13 cellular contexts compared by ENCODE assay signal in the genomic region with DNA sequence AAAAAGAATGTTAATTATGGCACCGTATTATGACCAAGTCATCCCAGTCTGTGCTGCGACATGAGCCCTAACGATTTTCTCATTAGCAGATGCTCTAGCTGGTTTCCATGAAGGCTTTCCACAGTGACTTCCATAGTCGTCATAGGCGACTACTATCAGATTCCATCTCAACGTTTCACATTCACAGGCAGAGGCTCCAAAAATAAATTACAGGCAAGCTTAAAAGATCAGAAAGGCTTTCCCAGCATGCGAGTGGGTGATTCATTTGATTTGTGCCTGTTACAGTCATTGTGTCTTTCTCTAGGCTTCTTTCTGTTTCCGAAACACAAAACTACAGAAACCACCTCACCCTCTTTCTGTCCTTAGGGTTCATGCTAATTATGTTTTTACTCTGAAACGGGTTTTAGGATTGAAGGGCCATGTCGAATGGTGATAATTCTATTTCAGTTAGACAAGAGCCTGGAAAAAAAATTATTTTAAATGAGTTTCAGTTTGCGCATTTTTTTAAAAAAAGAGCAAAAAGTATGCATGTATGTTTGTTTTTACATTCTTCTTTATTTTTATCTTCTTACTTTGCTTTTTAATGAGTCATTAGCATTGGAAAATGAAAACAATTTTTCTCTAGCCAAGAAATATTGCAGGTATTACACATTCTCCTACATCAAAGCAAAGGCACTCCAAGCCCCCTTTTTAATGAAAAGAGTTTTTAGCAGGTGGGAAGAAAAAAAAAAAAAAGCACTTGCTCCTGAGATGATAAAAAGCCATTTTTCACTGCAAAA. TPM values are rescaled to one million over a fixed set of nuclear protein-coding genes. Genes with fewer than 3 reads are reported as not detected.
DNase-seq lines count a peak whose midpoint lies in the region; ATAC-seq and TF ChIP-seq lines count a peak whose summit lies in the region.
"Had no signal": no experiment of that assay in that cellular context is flagged by ENCODE, and none has a peak within 500 bp of the region (broad histone marks: within the 10 kb centered on the region; RNA-seq: fewer than 3 reads in every experiment).

No MANE protein-coding gene starts in this region.

- TF ChIP-seq CTCF in HCT116 (IDR thresholded peaks at IDR 0.05 in 2 of 3, conservative IDR thresholded peaks at IDR 0.05 in 1 of 3; ENCODE audit: borderline replicate concordance in 1 of 3, insufficient read depth in 1 of 3, low read depth in 2 of 3, low read length in 2 of 3), result no peak
- no peak for TF ChIP-seq CTCF in astrocyte of the spinal cord (IDR thresholded peaks at IDR 0.05; ENCODE audit: low read depth, low read length)

- RAD21 ChIA-PET in HCT116 (lab: Charles Lee; ENCODE audit: low non-redundant PET in 1 of 2, low total read pairs in 2 of 2, uncharacterized antibody in 2 of 2, unreplicated experiment in 2 of 2), result interaction anchor here in 1 of 2 experiments (0.6 kb wide), 1 partner anchor 33 kb away, joined by 3 read pairs; no protein-coding TSS in a partner anchor

- H3K4me3 Mint-ChIP-seq in activated CD4-positive, alpha-beta T cell treated with anti-CD3 and anti-CD28 coated beads for 36 hours, result no peak overlapping the region
- H3K4me3 Mint-ChIP-seq in activated CD4-positive, alpha-beta T cell treated with anti-CD3 and anti-CD28 coated beads, Interleukin-2, amount 10 ng/mL, durations not matched to agents 24 days and 14 days, result no peak overlapping the region

- peaks cover 11% of the 10 kb centered on the region for H3K4me1 Mint-ChIP-seq in activated CD4-positive, alpha-beta T cell treated with anti-CD3 and anti-CD28 coated beads for 36 hours
- H3K4me1 Mint-ChIP-seq in activated CD4-positive, alpha-beta T cell treated with anti-CD3 and anti-CD28 coated beads, Interleukin-2, amount 10 ng/mL, durations not matched to agents 24 days and 14 days, result peaks cover 2% of the 10 kb centered on the region

- H3K4me1 ChIP-seq in HCT116 (ENCODE audit: control insufficient read depth in 1 of 2, insufficient read depth in 2 of 2, low read length in 2 of 2), result peaks cover 53 to 99% of the 10 kb centered on the region in 2 experiments
- H3K4me1 ChIP-seq in neuron (ENCODE audit: insufficient read depth, low read length), result peaks cover 11% of the 10 kb centered on the region
- H3K4me1 ChIP-seq: HAP-1, pancreas, upper lobe of left lung had no signal

- H3K27me3 ChIP-seq in HCT116 (ENCODE audit: insufficient read depth, low read length) (no peaks in the 10 kb centered on the region), neuron (ENCODE audit: insufficient read depth, low read length) (no peaks in the 10 kb centered on the region)
- H3K27me3 ChIP-seq: pancreas, upper lobe of left lung had no signal

- H3K4me3 ChIP-seq in HCT116 (replicated peaks in 1 of 2; ENCODE audit: low read depth in 1 of 2, low read length in 2 of 2) (peak overlapping the region; percentile 4 to 40; a peak in 2 of 4 replicates), astrocyte of the spinal cord (ENCODE audit: low read depth, low read length) (peak overlapping the region; percentile 2), neuron (ENCODE audit: low read length) (no peak overlapping the region)
- H3K4me3 ChIP-seq: HAP-1, pancreas, upper lobe of left lung had no signal

- H3K27me3 Mint-ChIP-seq in activated CD4-positive, alpha-beta T cell treated with anti-CD3 and anti-CD28 coated beads for 36 hours, result peaks cover 7% of the 10 kb centered on the region
- peaks cover 5% of the 10 kb centered on the region for H3K27me3 Mint-ChIP-seq in activated CD4-positive, alpha-beta T cell treated with anti-CD3 and anti-CD28 coated beads, Interleukin-2, amount 10 ng/mL, durations not matched to agents 24 days and 14 days

- peaks cover 26% of the 10 kb centered on the region for H3K79me2 ChIP-seq in HCT116 (ENCODE audit: insufficient read depth, low read length)

- no peaks in the 10 kb centered on the region for H3K9me2 ChIP-seq in HCT116 (ENCODE audit: insufficient read depth)

- no peaks in the 10 kb centered on the region for H3K9me3 ChIP-seq in HCT116 (ENCODE audit: control insufficient read depth in 1 of 2, insufficient read depth in 1 of 2, low read depth in 1 of 2, low read length in 2 of 2)
- H3K9me3 ChIP-seq in neuron (ENCODE audit: low read length), result no peaks in the 10 kb centered on the region
- H3K9me3 ChIP-seq: HAP-1, pancreas, upper lobe of left lung had no signal

- POLR2A ChIA-PET in activated CD4-positive, alpha-beta T cell treated with anti-CD3 and anti-CD28 coated beads for 36 hours (lab: Charles Lee), result no interaction called here
- POLR2A ChIA-PET in HCT116 (lab: Charles Lee), result interaction anchor here (0.6 to 2.4 kb wide), 6 partner anchors 9 to 528 kb away, joined by 3 to 8 read pairs (median 4); no protein-coding TSS in a partner anchor

- peak; percentile 91 for ATAC-seq in activated CD4-positive, alpha-beta T cell treated with anti-CD3 and anti-CD28 coated beads for 36 hours
- peak; percentile 33 for ATAC-seq in HCT116
- no peak for ATAC-seq in GM21528 (IDR thresholded peaks at IDR 0.05; ENCODE audit: low FRiP score, unreplicated experiment)
- ATAC-seq: pancreas had no signal

- H2AFZ ChIP-seq in HCT116 (ENCODE audit: low read depth, low read length, poor library complexity, severe bottlenecking), result no peak overlapping the region
- peak overlapping the region; percentile 14 for H2AFZ ChIP-seq in neuron (ENCODE audit: low read depth, low read length)

- H3K27ac ChIP-seq in HCT116 (ENCODE audit: low read depth, low read length), result peak overlapping the region; percentile 89
- H3K27ac ChIP-seq: pancreas, upper lobe of left lung had no signal

- no peak for TF ChIP-seq RAD21 in HCT116 (IDR thresholded peaks at IDR 0.05; ENCODE audit: low read depth)

- TSS peak; percentile 40 for BruUV-seq in HCT116 (replicated peaks; lab: Mats Ljungman, UMichigan)

- in situ Hi-C loops in astrocyte of the spinal cord (cut with HindIII; ENCODE audit: low sequenced_read_pairs), result no loop called here

- H3K27ac Mint-ChIP-seq in activated CD4-positive, alpha-beta T cell treated with anti-CD3 and anti-CD28 coated beads for 36 hours, result no peak overlapping the region
- no peak overlapping the region for H3K27ac Mint-ChIP-seq in activated CD4-positive, alpha-beta T cell treated with anti-CD3 and anti-CD28 coated beads, Interleukin-2, amount 10 ng/mL, durations not matched to agents 24 days and 14 days

- TF ChIP-seq POLR2A in HCT116 (IDR thresholded peaks at IDR 0.05; ENCODE audit: borderline replicate concordance, extremely low read depth, insufficient read depth, insufficient read length), result no peak

- DNase-seq in activated CD4-positive, alpha-beta T cell treated with anti-CD3 and anti-CD28 coated beads for 36 hours, result peak; percentile 30
- no peak for DNase-seq in activated CD4-positive, alpha-beta T cell treated with anti-CD3 and anti-CD28 coated beads, Interleukin-2, amount 10 ng/mL, durations not matched to agents 24 days and 14 days
- peak; percentile 89 for DNase-seq in HCT116 (ENCODE audit: low read depth, low spot score)
- peak; percentile 92 for DNase-seq in astrocyte of the spinal cord (ENCODE audit: low read depth, low spot score)
- DNase-seq in OCI-M2 (lab: John Stamatoyannopoulos, UW; ENCODE audit: unreplicated experiment), result no peak
- DNase-seq in COLO668 (lab: John Stamatoyannopoulos, UW; ENCODE audit: unreplicated experiment), result no peak
- DNase-seq: KBM-7, left cardiac atrium, pancreas, upper lobe of left lung had no signal

- peak overlapping the region; percentile 71 for H3K4me2 ChIP-seq in HCT116 (ENCODE audit: low read length)

- no peaks in the 10 kb centered on the region for H3K36me3 Mint-ChIP-seq in activated CD4-positive, alpha-beta T cell treated with anti-CD3 and anti-CD28 coated beads for 36 hours (ENCODE audit: low read depth)
- no peaks in the 10 kb centered on the region for H3K36me3 Mint-ChIP-seq in activated CD4-positive, alpha-beta T cell treated with anti-CD3 and anti-CD28 coated beads, Interleukin-2, amount 10 ng/mL, durations not matched to agents 24 days and 14 days (ENCODE audit: low read depth)

- no peaks in the 10 kb centered on the region for H4K20me1 ChIP-seq in HCT116 (ENCODE audit: insufficient read depth)

- no peaks in the 10 kb centered on the region for H3K9me3 Mint-ChIP-seq in activated CD4-positive, alpha-beta T cell treated with anti-CD3 and anti-CD28 coated beads for 36 hours (ENCODE audit: low read depth)
- H3K9me3 Mint-ChIP-seq in activated CD4-positive, alpha-beta T cell treated with anti-CD3 and anti-CD28 coated beads, Interleukin-2, amount 10 ng/mL, durations not matched to agents 24 days and 14 days, result no peaks in the 10 kb centered on the region

- CTCF ChIA-PET in activated CD4-positive, alpha-beta T cell treated with anti-CD3 and anti-CD28 coated beads for 36 hours (lab: Charles Lee), result interaction anchor here (0.9 to 2.5 kb wide), 3 partner anchors 11 to 473 kb away, joined by 3 to 9 read pairs (median 5); no protein-coding TSS in a partner anchor
- CTCF ChIA-PET in HCT116 (lab: Charles Lee), result interaction anchor here (1.1 kb wide), 1 partner anchor 381 kb away, joined by 3 read pairs; no protein-coding TSS in a partner anchor

- intact Hi-C loops in activated CD4-positive, alpha-beta T cell treated with anti-CD3 and anti-CD28 coated beads for 36 hours (cut with DNase I, micrococcal nuclease), result loop anchor here in 1 of 2 experiments (1.0 kb wide), 2 partner anchors 29 to 185 kb away; no protein-coding TSS in a partner anchor
- intact Hi-C loops in activated CD4-positive, alpha-beta T cell treated with anti-CD3 and anti-CD28 coated beads, Interleukin-2, amount 10 ng/mL, durations not matched to agents 24 days and 14 days (cut with micrococcal nuclease), result no loop called here
- intact Hi-C loops in HCT116 (cut with micrococcal nuclease), result loop anchor here (2.0 to 5.0 kb wide), 2 partner anchors 53 to 458 kb away; no protein-coding TSS in a partner anchor

- H3K9ac ChIP-seq in HCT116 (ENCODE audit: low read length), result peak overlapping the region; percentile 61

- H3K36me3 ChIP-seq in HCT116 (ENCODE audit: control insufficient read depth in 1 of 2, insufficient read depth in 2 of 2, low read length in 2 of 2) (no peaks in the 10 kb centered on the region), neuron (ENCODE audit: insufficient read depth, low read length) (no peaks in the 10 kb centered on the region)
- H3K36me3 ChIP-seq: HAP-1, pancreas, upper lobe of left lung had no signal

TF ChIP-seq in HCT116, 20 proteins besides CTCF, POLR2A, EP300 and RAD21 (continues in another document):
- peak; percentile 70 for TF ChIP-seq YY1 (IDR thresholded peaks at IDR 0.05; ENCODE audit: extremely low read depth, insufficient replicate concordance, low read depth, low read length)

RNA-seq across cellular contexts. Expression of gene PALLD, which starts 43.4 kb away (rescaled TPM):
- total RNA-seq in activated CD4-positive, alpha-beta T cell treated with anti-CD3 and anti-CD28 coated beads for 36 hours, result 10 to 100 TPM in 1 of 2 experiments, 1 to 10 TPM in 1; 9.5 to 11.0 TPM
- 34.3 and 37.9 TPM in 2 replicates for total RNA-seq in activated CD4-positive, alpha-beta T cell treated with anti-CD3 and anti-CD28 coated beads, Interleukin-2, amount 10 ng/mL, durations not matched to agents 24 days and 14 days
- 166 TPM for total RNA-seq in HCT116 (2021; ENCODE audit: unreplicated experiment)
- 66.4 and 71.5 TPM in 2 replicates for polyA plus RNA-seq in HCT116 (2012)

RNA-seq across cellular contexts. Expression of gene DDX60L, which starts 60.0 kb away (rescaled TPM):
- 1 to 10 TPM; 5.9 to 6.7 TPM for total RNA-seq in activated CD4-positive, alpha-beta T cell treated with anti-CD3 and anti-CD28 coated beads for 36 hours
- total RNA-seq in activated CD4-positive, alpha-beta T cell treated with anti-CD3 and anti-CD28 coated beads, Interleukin-2, amount 10 ng/mL, durations not matched to agents 24 days and 14 days, result 4.8 and 5.3 TPM in 2 replicates
- total RNA-seq in HCT116 (2021; ENCODE audit: unreplicated experiment), result 99.1 TPM
- polyA plus RNA-seq in HCT116 (2012), result 29.2 and 35.4 TPM in 2 replicates

Comparison
In these comparisons a context has a peak if more than half of its experiments do, and no peak if none do; other contexts are left out.
1. DNase-seq: peak in activated CD4-positive, alpha-beta T cell treated with anti-CD3 and anti-CD28 coated beads for 36 hours (single experiment), HCT116 (single experiment) and astrocyte of the spinal cord (single experiment); none in activated CD4-positive, alpha-beta T cell treated with anti-CD3 and anti-CD28 coated beads, Interleukin-2, amount 10 ng/mL, durations not matched to agents 24 days and 14 days (single experiment), OCI-M2 (single experiment) and COLO668 (single experiment).
2. RNA of gene DDX60L, which starts 60.0 kb away (total RNA-seq): 99.1 TPM in HCT116 (single experiment); 5.9 to 6.7 TPM in activated CD4-positive, alpha-beta T cell treated with anti-CD3 and anti-CD28 coated beads for 36 hours and 4.8 to 5.3 TPM in activated CD4-positive, alpha-beta T cell treated with anti-CD3 and anti-CD28 coated beads, Interleukin-2, amount 10 ng/mL, durations not matched to agents 24 days and 14 days; every median in the first group is over 10 times any median in the second.